In genomic region chrX:107716816-107717700, GRCh38 we compare ENCODE assay signal across 8 cellular contexts.
A peak's percentile ranks its signal among the peaks of the same experiment; 100 is the strongest.
DNase-seq lines count a peak whose midpoint lies in the region; ATAC-seq and TF ChIP-seq lines count a peak whose summit lies in the region.

No MANE protein-coding gene starts in this region.

- H3K4me3 ChIP-seq in HFF-Myc (replicated peaks; ENCODE audit: low read depth, low read length) (peak overlapping the region; percentile 48), NB4 (ENCODE audit: low read depth, low read length) (peak overlapping the region; percentile 70)

- DNase-seq in HFF-Myc (ENCODE audit: extremely low read depth, low read depth) = no peak
- DNase-seq in NB4 (ENCODE audit: low read depth) = peak; percentile 92
- peak; percentile 80 to 81 for DNase-seq in activated CD4-positive, alpha-beta T cell treated with anti-CD3 and anti-CD28 coated beads for 4 hours
- peak; percentile 81 for DNase-seq in left kidney (ENCODE audit: low read depth, low spot score)
- DNase-seq in stimulated activated CD4-positive, alpha-beta T cell treated with anti-CD3 and anti-CD28 coated beads, Interleukin-2, amount 100 ng/mL, for 24 hours = peak; percentile 75 to 78
- DNase-seq in COR-L47 (lab: John Stamatoyannopoulos, UW) = no peak

- TF ChIP-seq CTCF in HFF-Myc (IDR thresholded peaks at IDR 0.05; ENCODE audit: low read depth, low read length, missing control alignments) (no peak), NB4 (IDR thresholded peaks at IDR 0.05; ENCODE audit: low read depth, low read length) (no peak)

- ATAC-seq in GM18498 (IDR thresholded peaks at IDR 0.05; ENCODE audit: unreplicated experiment) = peak; percentile 81

- H3K27ac ChIP-seq in cingulate gyrus (ENCODE audit: low read depth, low read length) = peak overlapping the region; percentile 92

- peak; percentile 93 for TF ChIP-seq POLR2A in NB4 (IDR thresholded peaks at IDR 0.05; ENCODE audit: extremely low read depth, insufficient read length)

Comparison
In these comparisons a context has a peak if more than half of its experiments do, and no peak if none do; other contexts are left out.
1. DNase-seq: peak in NB4 (single experiment), activated CD4-positive, alpha-beta T cell treated with anti-CD3 and anti-CD28 coated beads for 4 hours (2 of 2), left kidney (single experiment) and stimulated activated CD4-positive, alpha-beta T cell treated with anti-CD3 and anti-CD28 coated beads, Interleukin-2, amount 100 ng/mL, for 24 hours (2 of 2); none in HFF-Myc (single experiment) and COR-L47 (single experiment).